In genomic region chr5:153537225-153537624, GRCh38 we compare ENCODE assay signal across 1 cellular context.
TF ChIP-seq lines count a peak whose summit lies in the region.

No MANE protein-coding gene starts in this region.

TF ChIP-seq in GM23338, 12 proteins besides CTCF, POLR2A, EP300 and RAD21 (continued from another document):
- TF ChIP-seq ZNF462 (CRISPR knock-in tag; IDR thresholded peaks at IDR 0.05) (no peak), JUNB (IDR thresholded peaks at IDR 0.05; ENCODE audit: unreplicated experiment) (no peak), EZH2 (IDR thresholded peaks at IDR 0.05; ENCODE audit: low read depth, unreplicated experiment) (no peak), EZH2phosphoT487 (IDR thresholded peaks at IDR 0.05; ENCODE audit: unreplicated experiment) (no peak), STAT1 (IDR thresholded peaks at IDR 0.05; ENCODE audit: unreplicated experiment) (no peak), ETS1 (IDR thresholded peaks at IDR 0.05) (no peak), ZNF114 (CRISPR knock-in tag; IDR thresholded peaks at IDR 0.05) (no peak), CREB1 (CRISPR knock-in tag; IDR thresholded peaks at IDR 0.05; ENCODE audit: low read depth) (no peak)
